9 cellular contexts compared by ENCODE assay signal in genomic region chr17:80855968-80856862, GRCh38.
DNase-seq lines count a peak whose midpoint lies in the region; ATAC-seq and TF ChIP-seq lines count a peak whose summit lies in the region.
"Had no signal": no experiment of that assay in that cellular context is flagged by ENCODE, and none has a peak within 500 bp of the region (broad histone marks: within the 10 kb centered on the region; RNA-seq: fewer than 3 reads in every experiment).

No MANE protein-coding gene starts in this region.

- DNase-seq in SHP77 (lab: John Stamatoyannopoulos, UW) (peak; percentile 62 to 69), heart right ventricle (peak in 1 of 2 donors; percentile 36), ovary (no peak), NCI-H1436 (lab: John Stamatoyannopoulos, UW) (no peak)
- peak; percentile 80 for DNase-seq in activated effector memory CD4-positive, alpha-beta T cell treated with Interleukin-2 at 50 U/mL for 16 hours
- peak; percentile 75 to 90 for DNase-seq in stimulated activated CD4-positive, alpha-beta T cell treated with anti-CD3 and anti-CD28 coated beads, Interleukin-4, amount 100 ng/mL, for 48 hours (ENCODE audit: low read depth in 2 of 2)

- WGBS in heart right ventricle, 2 donors: 84 to 89% methylated on average over 21 of the region's 21 CpGs
- WGBS in ovary, 3 donors: 78 to 84% (median 81%) methylated on average over 21 of the region's 21 CpGs

- H3K27me3 ChIP-seq in heart right ventricle (no peaks in the 10 kb centered on the region), ovary (no peaks in the 10 kb centered on the region)
- H3K27me3 ChIP-seq: dorsolateral prefrontal cortex had no signal

- intact Hi-C loops in heart right ventricle (cut with DNase I): no loop called here
- intact Hi-C loops in ovary (cut with DNase I): loop anchor here in 1 of 4 donors (5.0 kb wide), 2 partner anchors 379 to 429 kb away; partner anchors contain the start of gene NPTX1

- peak overlapping the region in 5 of 10 donors; percentile 7 to 73 (median 49) for H3K27ac ChIP-seq in heart right ventricle
- H3K27ac ChIP-seq in ovary: no peak overlapping the region

- H3K36me3 ChIP-seq in heart right ventricle (peaks cover 0 to 33% (median 0%) of the 10 kb centered on the region in 9 donors), ovary (no peaks in the 10 kb centered on the region)

- H3K9me3 ChIP-seq in heart right ventricle (no peaks in the 10 kb centered on the region), ovary (no peaks in the 10 kb centered on the region)

- TF ChIP-seq CTCF in heart right ventricle (IDR thresholded peaks at IDR 0.05) (no peak), ovary (IDR thresholded peaks at IDR 0.05) (no peak)

- H3K4me1 ChIP-seq in heart right ventricle (peaks cover 0 to 34% (median 17%) of the 10 kb centered on the region in 9 donors), ovary (ENCODE audit: insufficient read depth) (peaks cover 18% of the 10 kb centered on the region)

- TF ChIP-seq EP300 in ovary (IDR thresholded peaks at IDR 0.05): no peak

- H3K4me3 ChIP-seq in heart right ventricle (no peak overlapping the region), ovary (no peak overlapping the region)
- H3K4me3 ChIP-seq: dorsolateral prefrontal cortex had no signal

- peak; percentile 63 for ATAC-seq in GM18499 (IDR thresholded peaks at IDR 0.05; ENCODE audit: insufficient read depth, unreplicated experiment)
- peak; percentile 84 for ATAC-seq in HG02885 (IDR thresholded peaks at IDR 0.05; ENCODE audit: poor library complexity, unreplicated experiment)
- ATAC-seq in heart right ventricle: peak in 6 of 8 donors; percentile 51 to 82 (median 72)

- no peak for TF ChIP-seq POLR2A in ovary (IDR thresholded peaks at IDR 0.05)

Comparison
In these comparisons a context has a peak if more than half of its experiments do, and no peak if none do; other contexts are left out.
1. DNase-seq: peak in SHP77 (2 of 2), activated effector memory CD4-positive, alpha-beta T cell treated with Interleukin-2 at 50 U/mL for 16 hours (single experiment) and stimulated activated CD4-positive, alpha-beta T cell treated with anti-CD3 and anti-CD28 coated beads, Interleukin-4, amount 100 ng/mL, for 48 hours (2 of 2); none in ovary (0 of 5) and NCI-H1436 (single experiment).
2. Peak in every context shown above with its lines, with median percentiles within 50 percentile points of each other: ATAC-seq.